In the genomic region with DNA sequence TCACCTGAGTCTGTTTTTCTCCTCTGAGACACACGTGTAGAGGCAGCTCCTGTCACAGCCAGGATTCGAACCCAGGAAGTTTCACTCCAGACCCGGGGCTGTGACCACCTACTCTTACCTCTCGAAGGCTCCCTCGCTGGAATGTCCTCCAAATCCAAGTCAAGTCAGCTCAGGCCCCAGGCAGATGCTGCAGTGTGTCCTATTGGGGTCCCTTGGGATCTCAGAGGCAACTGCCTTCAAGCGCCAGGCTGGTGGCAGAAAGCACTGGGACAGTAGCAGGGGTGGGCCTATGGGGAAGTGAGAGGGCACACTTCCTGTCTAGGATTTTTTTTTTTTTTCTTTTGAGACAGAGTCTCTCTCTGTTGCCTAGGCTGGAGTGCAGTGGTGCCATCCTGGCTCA, we compare ENCODE assay signal across 1 cellular context.
TF ChIP-seq lines count a peak whose summit lies in the region.

No MANE protein-coding gene starts in this region.

TF ChIP-seq in A549, 52 proteins besides CTCF, POLR2A, EP300 and RAD21 (continued from another document):
- TF ChIP-seq, protein P1, sequence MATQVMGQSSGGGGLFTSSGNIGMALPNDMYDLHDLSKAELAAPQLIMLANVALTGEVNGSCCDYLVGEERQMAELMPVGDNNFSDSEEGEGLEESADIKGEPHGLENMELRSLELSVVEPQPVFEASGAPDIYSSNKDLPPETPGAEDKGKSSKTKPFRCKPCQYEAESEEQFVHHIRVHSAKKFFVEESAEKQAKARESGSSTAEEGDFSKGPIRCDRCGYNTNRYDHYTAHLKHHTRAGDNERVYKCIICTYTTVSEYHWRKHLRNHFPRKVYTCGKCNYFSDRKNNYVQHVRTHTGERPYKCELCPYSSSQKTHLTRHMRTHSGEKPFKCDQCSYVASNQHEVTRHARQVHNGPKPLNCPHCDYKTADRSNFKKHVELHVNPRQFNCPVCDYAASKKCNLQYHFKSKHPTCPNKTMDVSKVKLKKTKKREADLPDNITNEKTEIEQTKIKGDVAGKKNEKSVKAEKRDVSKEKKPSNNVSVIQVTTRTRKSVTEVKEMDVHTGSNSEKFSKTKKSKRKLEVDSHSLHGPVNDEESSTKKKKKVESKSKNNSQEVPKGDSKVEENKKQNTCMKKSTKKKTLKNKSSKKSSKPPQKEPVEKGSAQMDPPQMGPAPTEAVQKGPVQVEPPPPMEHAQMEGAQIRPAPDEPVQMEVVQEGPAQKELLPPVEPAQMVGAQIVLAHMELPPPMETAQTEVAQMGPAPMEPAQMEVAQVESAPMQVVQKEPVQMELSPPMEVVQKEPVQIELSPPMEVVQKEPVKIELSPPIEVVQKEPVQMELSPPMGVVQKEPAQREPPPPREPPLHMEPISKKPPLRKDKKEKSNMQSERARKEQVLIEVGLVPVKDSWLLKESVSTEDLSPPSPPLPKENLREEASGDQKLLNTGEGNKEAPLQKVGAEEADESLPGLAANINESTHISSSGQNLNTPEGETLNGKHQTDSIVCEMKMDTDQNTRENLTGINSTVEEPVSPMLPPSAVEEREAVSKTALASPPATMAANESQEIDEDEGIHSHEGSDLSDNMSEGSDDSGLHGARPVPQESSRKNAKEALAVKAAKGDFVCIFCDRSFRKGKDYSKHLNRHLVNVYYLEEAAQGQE (IDR thresholded peaks at IDR 0.05): no peak
- no peak for TF ChIP-seq JUN (IDR thresholded peaks at IDR 0.05)
- no peak for TF ChIP-seq ZSCAN20 (CRISPR knock-in tag; IDR thresholded peaks at IDR 0.05)
- no peak for TF ChIP-seq CHD4 (IDR thresholded peaks at IDR 0.05; ENCODE audit: borderline replicate concordance)
- TF ChIP-seq RCOR1 (IDR thresholded peaks at IDR 0.05; ENCODE audit: low read depth, low read length): no peak
